ENCODE assay signal across 24 cellular contexts in the genomic region with DNA sequence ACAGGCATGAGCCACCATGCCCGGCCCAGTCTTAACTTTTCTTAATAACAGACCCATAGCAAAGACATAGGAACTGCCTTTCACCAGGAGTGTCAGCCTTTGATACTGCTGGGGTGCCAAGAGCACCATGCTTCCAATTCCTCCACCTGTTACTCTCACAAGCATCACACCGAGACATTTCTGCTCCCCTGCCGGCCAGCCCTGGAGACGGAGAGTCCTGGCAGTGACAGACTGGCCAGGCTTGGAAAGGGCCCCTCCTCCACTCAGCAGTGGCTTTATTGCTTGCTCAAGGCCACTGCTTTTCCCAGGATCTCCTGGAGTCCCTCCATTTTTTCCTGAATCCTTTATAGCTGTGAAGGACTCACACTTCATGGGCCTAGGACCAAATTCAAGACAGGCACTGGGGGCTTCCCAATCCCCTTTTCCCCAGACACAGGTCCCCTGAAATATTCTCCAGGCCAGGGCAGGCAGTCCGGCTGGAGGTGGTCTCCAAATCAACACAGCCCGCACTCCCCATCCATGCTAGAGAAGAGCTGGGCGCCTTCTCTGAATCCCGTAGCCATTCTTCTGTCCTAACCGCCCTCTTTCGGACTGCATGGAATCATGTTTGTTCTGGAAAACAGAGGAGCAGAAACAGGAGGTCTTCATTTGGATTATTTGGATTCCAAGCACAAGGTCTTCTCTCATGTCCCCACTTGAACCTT.
"Had no signal": no experiment of that assay in that cellular context is flagged by ENCODE, and none has a peak within 500 bp of the region (broad histone marks: within the 10 kb centered on the region; RNA-seq: fewer than 3 reads in every experiment).

No MANE protein-coding gene starts in this region.

- ATAC-seq: activated CD4-positive, alpha-beta T cell treated with anti-CD3 and anti-CD28 coated beads for 36 hours; esophagus mucosa; gastrocnemius medialis; stimulated activated naive CD8-positive, alpha-beta T cell treated with anti-CD3 and anti-CD28 coated beads, Interleukin-15, Interleukin-2, amounts not matched to agents 100 U/mL and 50 U/mL, for 24 hours; T-cell; WTC11 had no signal

- H3K4me3 Mint-ChIP-seq: activated CD4-positive, alpha-beta T cell treated with anti-CD3 and anti-CD28 coated beads for 36 hours; activated naive CD4-positive, alpha-beta T cell treated with anti-CD3 and anti-CD28 coated beads for 36 hours; activated T-cell treated with anti-CD3 and anti-CD28 coated beads, Interleukin-2, amount 50 U/mL, for 24 hours; neural crest cell; T-cell; T-helper 2 cell treated with Interferon-gamma antibody and Interleukin-4, amounts not matched to agents 5 μg/mL and 100 μg/mL, for 36 hours; WTC11 had no signal

- H3K27me3 ChIP-seq: gastrocnemius medialis, upper lobe of left lung had no signal

- DNase-seq: activated CD4-positive, alpha-beta T cell treated with anti-CD3 and anti-CD28 coated beads for 36 hours; activated CD4-positive, alpha-beta T cell treated with anti-CD3 and anti-CD28 coated beads, Interleukin-2, amount 50 U/mL, for 4 hours; activated CD8-positive, alpha-beta memory T cell treated with anti-CD3 and anti-CD28 coated beads for 24 hours; activated CD8-positive, alpha-beta memory T cell treated with anti-CD3 and anti-CD28 coated beads, Interleukin-2, amount 50 U/mL, for 4 hours; activated naive CD4-positive, alpha-beta T cell treated with anti-CD3 and anti-CD28 coated beads for 36 hours; activated T-cell treated with anti-CD3 and anti-CD28 coated beads, Interleukin-2, amount 50 U/mL, for 24 hours; effector memory CD4-positive, alpha-beta T cell; gastrocnemius medialis; head of caudate nucleus; mesenchymal stem cell; stimulated activated CD4-positive, alpha-beta T cell treated with anti-CD3 and anti-CD28 coated beads, Interleukin-4, amount 100 ng/mL, for 4 hours; stimulated activated naive CD8-positive, alpha-beta T cell treated with anti-CD3 and anti-CD28 coated beads, Interleukin-15, Interleukin-2, amounts not matched to agents 100 U/mL and 50 U/mL, for 24 hours; T-cell; upper lobe of left lung had no signal

- H3K27ac ChIP-seq: gastrocnemius medialis, prostate gland, upper lobe of left lung had no signal

- H3K27ac Mint-ChIP-seq: activated CD4-positive, alpha-beta T cell treated with anti-CD3 and anti-CD28 coated beads for 36 hours; activated naive CD4-positive, alpha-beta T cell treated with anti-CD3 and anti-CD28 coated beads for 36 hours; activated T-cell treated with anti-CD3 and anti-CD28 coated beads, Interleukin-2, amount 50 U/mL, for 24 hours; activated T-helper 2 cell treated with anti-CD3 and anti-CD28 coated beads, Interferon-gamma antibody, Interleukin-2, Interleukin-4, amounts not matched to agents 10 μg/mL and 5 μg/mL and 100 μg/mL, durations not matched to agents 14 hours and 24 hours and 36 hours; T-cell; T-helper 2 cell treated with Interferon-gamma antibody and Interleukin-4, amounts not matched to agents 5 μg/mL and 100 μg/mL, for 36 hours; WTC11 had no signal

- H3K4me1 ChIP-seq: gastrocnemius medialis, prostate gland, upper lobe of left lung had no signal

- H3K9me3 ChIP-seq: gastrocnemius medialis, prostate gland, upper lobe of left lung had no signal

- H3K4me3 ChIP-seq: gastrocnemius medialis, prostate gland, upper lobe of left lung had no signal

- H3K9me3 Mint-ChIP-seq: activated naive CD4-positive, alpha-beta T cell treated with anti-CD3 and anti-CD28 coated beads for 36 hours; activated T-cell treated with anti-CD3 and anti-CD28 coated beads, Interleukin-2, amount 50 U/mL, for 24 hours; activated T-helper 2 cell treated with anti-CD3 and anti-CD28 coated beads, Interferon-gamma antibody, Interleukin-2, Interleukin-4, amounts not matched to agents 10 μg/mL and 5 μg/mL and 100 μg/mL, durations not matched to agents 14 hours and 24 hours and 36 hours; neural crest cell; T-cell; T-helper 2 cell treated with Interferon-gamma antibody and Interleukin-4, amounts not matched to agents 5 μg/mL and 100 μg/mL, for 36 hours had no signal

- H3K4me1 Mint-ChIP-seq: neural crest cell, T-cell had no signal

- FAIRE-seq: colon, endothelial cell of umbilical vein, islet of Langerhans, TTC549 had no signal

- H3K36me3 ChIP-seq: gastrocnemius medialis, prostate gland, upper lobe of left lung had no signal

- H3K36me3 Mint-ChIP-seq: T-cell had no signal
